In genomic region chr20:11144114-11144513, GRCh38 we compare ENCODE assay signal across 17 cellular contexts.
A peak's percentile ranks its signal among the peaks of the same experiment; 100 is the strongest.
DNase-seq lines count a peak whose midpoint lies in the region; ATAC-seq, FAIRE-seq and TF ChIP-seq lines count a peak whose summit lies in the region.
"Had no signal": no experiment of that assay in that cellular context is flagged by ENCODE, and none has a peak within 500 bp of the region (broad histone marks: within the 10 kb centered on the region; RNA-seq: fewer than 3 reads in every experiment).

No MANE protein-coding gene starts in this region.

- TF ChIP-seq CTCF in gastroesophageal sphincter (IDR thresholded peaks at IDR 0.05) = no peak

- TF ChIP-seq EP300 in gastroesophageal sphincter (IDR thresholded peaks at IDR 0.05) = no peak

- WGBS in GM23248 (ENCODE audit: low coverage in 1 of 2, low lambda C conversion rate in 2 of 2, missing lambda C conversion rate in 2 of 2), 2 experiments = 1 to 3% methylated on average over 7 of the region's 7 CpGs
- WGBS in gastroesophageal sphincter (ENCODE audit: low coverage in 1 of 2), 2 donors = 56 to 59% methylated on average over 7 of the region's 7 CpGs

- no peaks in the 10 kb centered on the region for H3K27me3 ChIP-seq in GM23248 (replicated peaks; ENCODE audit: insufficient read depth)
- no peaks in the 10 kb centered on the region for H3K27me3 ChIP-seq in gastroesophageal sphincter
- H3K27me3 ChIP-seq: transverse colon had no signal

- no peaks in the 10 kb centered on the region for H3K9me2 ChIP-seq in GM23248 (ENCODE audit: insufficient read depth)

- TF ChIP-seq POLR2A in gastroesophageal sphincter (IDR thresholded peaks at IDR 0.05) = no peak

- peak overlapping the region; percentile 30 for H3K4me2 ChIP-seq in GM23248 (ENCODE audit: unreplicated experiment)

- H3K4me1 ChIP-seq in GM23248 (ENCODE audit: insufficient read depth) = peaks cover 17% of the 10 kb centered on the region
- H3K4me1 ChIP-seq in gastroesophageal sphincter = no peaks in the 10 kb centered on the region
- H3K4me1 ChIP-seq: transverse colon had no signal

- H3K4me3 ChIP-seq in GM23248 (peak overlapping the region; percentile 9), gastroesophageal sphincter (no peak overlapping the region)
- H3K4me3 ChIP-seq: transverse colon had no signal

- peak overlapping the region; percentile 71 for H3K27ac ChIP-seq in GM23248
- H3K27ac ChIP-seq in gastroesophageal sphincter = no peak overlapping the region

- H2AFZ ChIP-seq in GM23248 = 0 out of 2 replicates have a peak overlapping the region, but pooled peaks have one; percentile 4

- H4K20me1 ChIP-seq in GM23248 (ENCODE audit: insufficient read depth) = no peaks in the 10 kb centered on the region

- H3K9ac ChIP-seq in GM23248 = peak overlapping the region; percentile 53

- DNase-seq in GM23248 = peak; percentile 92
- peak; percentile 81 for DNase-seq in astrocyte of the hippocampus (ENCODE audit: low read depth, low spot score)
- DNase-seq in urothelium cell line (ENCODE audit: low spot score) = peak; percentile 57
- no peak for DNase-seq in NCI-H2107 (lab: John Stamatoyannopoulos, UW)
- DNase-seq in GM19238 (ENCODE audit: insufficient read length, low spot score) = no peak
- DNase-seq: activated naive CD4-positive, alpha-beta T cell treated with Interleukin-2 at 50 U/mL for 16 hours; hypothalamus; KG1; naive B cell; NCI-H146; NCI-H510A; OCI-M1; stimulated activated CD4-positive, alpha-beta T cell treated with anti-CD3 and anti-CD28 coated beads, Interleukin-2, amount 100 ng/mL, for 24 hours; transverse colon had no signal

- H3F3A ChIP-seq in GM23248 (ENCODE audit: insufficient read depth) = peaks cover 14% of the 10 kb centered on the region; the same call in 1 of the 2 replicates

- H3K36me3 ChIP-seq in GM23248 (ENCODE audit: low read depth) = no peaks in the 10 kb centered on the region
- H3K36me3 ChIP-seq in gastroesophageal sphincter = no peaks in the 10 kb centered on the region
- H3K36me3 ChIP-seq: transverse colon had no signal

- ATAC-seq in gastroesophageal sphincter = peak; percentile 53
- no peak for ATAC-seq in HG02852 (IDR thresholded peaks at IDR 0.05; ENCODE audit: unreplicated experiment)
- ATAC-seq: WTC11 had no signal

- H3K9me3 ChIP-seq in GM23248 (ENCODE audit: low read depth) (no peaks in the 10 kb centered on the region), gastroesophageal sphincter (no peaks in the 10 kb centered on the region)
- H3K9me3 ChIP-seq: transverse colon had no signal

- FAIRE-seq in urothelium cell line (lab: Jason Lieb, UNC) = no peak

- in situ Hi-C loops in GM23248 (cut with MboI) = no loop called here

- H3K79me2 ChIP-seq in GM23248 (ENCODE audit: insufficient read depth) = no peaks in the 10 kb centered on the region

Comparison
In these comparisons a context has a peak if more than half of its experiments do, and no peak if none do; other contexts are left out.
1. DNase-seq: peak in GM23248 (single experiment), astrocyte of the hippocampus (single experiment) and urothelium cell line (single experiment); none in NCI-H2107 (single experiment) and GM19238 (single experiment).